Comparison of ENCODE assay signal across 10 cellular contexts in genomic region chr2:33673937-33674336, GRCh38.
DNase-seq lines count a peak whose midpoint lies in the region; ATAC-seq and TF ChIP-seq lines count a peak whose summit lies in the region.
"Had no signal": no experiment of that assay in that cellular context is flagged by ENCODE, and none has a peak within 500 bp of the region (broad histone marks: within the 10 kb centered on the region; RNA-seq: fewer than 3 reads in every experiment).

No MANE protein-coding gene starts in this region.

- peaks cover 10% of the 10 kb centered on the region for H3K27me3 Mint-ChIP-seq in activated naive CD8-positive, alpha-beta T cell treated with anti-CD3 and anti-CD28 coated beads for 36 hours

- H3K27me3 ChIP-seq in adipocyte (replicated peaks; ENCODE audit: control insufficient read depth, insufficient read depth, low read length) = peaks cover 6% of the 10 kb centered on the region

- H3K36me3 ChIP-seq in HEK293 (ENCODE audit: control insufficient read depth in 2 of 2, insufficient read depth in 1 of 2, low read length in 2 of 2) = no peaks in the 10 kb centered on the region
- H3K36me3 ChIP-seq in adipocyte (ENCODE audit: control insufficient read depth, insufficient read depth, low read length, severe bottlenecking) = no peaks in the 10 kb centered on the region

- ATAC-seq in left lobe of liver (peak; percentile 71), GM21515 (IDR thresholded peaks at IDR 0.05; ENCODE audit: unreplicated experiment) (no peak), GM21786 (IDR thresholded peaks at IDR 0.05; ENCODE audit: unreplicated experiment) (no peak), GM19395 (IDR thresholded peaks at IDR 0.05; ENCODE audit: unreplicated experiment) (no peak)

- no peak overlapping the region for H3K9ac ChIP-seq in adipocyte (ENCODE audit: low read length)

- DNase-seq in Ammon's horn (ENCODE audit: low spot score) (peak; percentile 29), adipocyte (ENCODE audit: low read depth) (peak; percentile 68), left lobe of liver (ENCODE audit: low spot score) (no peak)
- DNase-seq in activated naive CD8-positive, alpha-beta T cell treated with anti-CD3 and anti-CD28 coated beads for 36 hours = no peak
- DNase-seq: NCI-H510A had no signal

- H3K9me3 ChIP-seq in HEK293 (ENCODE audit: control insufficient read depth, insufficient read depth, low read depth, low read length) (no peaks in the 10 kb centered on the region), adipocyte (ENCODE audit: control insufficient read depth, low read length) (no peaks in the 10 kb centered on the region)

- no peaks in the 10 kb centered on the region for H3K4me1 ChIP-seq in HEK293 (ENCODE audit: control insufficient read depth, insufficient read depth, low read length)
- H3K4me1 ChIP-seq in adipocyte (ENCODE audit: control insufficient read depth, insufficient read depth, low read length) = peaks cover 4% of the 10 kb centered on the region

- H3K27ac Mint-ChIP-seq in activated naive CD8-positive, alpha-beta T cell treated with anti-CD3 and anti-CD28 coated beads for 36 hours = no peak overlapping the region
- H3K27ac Mint-ChIP-seq: activated naive CD8-positive, alpha-beta T cell had no signal

- no peaks in the 10 kb centered on the region for H3K9me3 Mint-ChIP-seq in activated naive CD8-positive, alpha-beta T cell treated with anti-CD3 and anti-CD28 coated beads for 36 hours

- H3K27ac ChIP-seq in HEK293 (ENCODE audit: extremely low read depth, low read depth, low read length) = no peak overlapping the region

- no peaks in the 10 kb centered on the region for H3K36me3 Mint-ChIP-seq in activated naive CD8-positive, alpha-beta T cell treated with anti-CD3 and anti-CD28 coated beads for 36 hours
- H3K36me3 Mint-ChIP-seq: activated naive CD8-positive, alpha-beta T cell had no signal

- H3K4me1 Mint-ChIP-seq in activated naive CD8-positive, alpha-beta T cell treated with anti-CD3 and anti-CD28 coated beads for 36 hours = no peaks in the 10 kb centered on the region

- TF ChIP-seq CTCF in HEK293 (tag by site-specific recombination; IDR thresholded peaks at IDR 0.05) = peak; percentile 23; the same call in 1 of the 2 replicates

- CTCF ChIA-PET in HEK293 (lab: Yijun Ruan, JAX) = interaction anchor here (0.6 to 2.7 kb wide), 2 partner anchors 1628 to 1737 kb away, joined by 3 to 14 read pairs; no protein-coding TSS in a partner anchor

- POLR2A ChIA-PET in HEK293 (lab: Yijun Ruan, JAX) = no interaction called here

- H3K4me3 Mint-ChIP-seq in activated naive CD8-positive, alpha-beta T cell treated with anti-CD3 and anti-CD28 coated beads for 36 hours = no peak overlapping the region
- H3K4me3 Mint-ChIP-seq: activated naive CD8-positive, alpha-beta T cell had no signal

- H3K4me3 ChIP-seq in HEK293 (ENCODE audit: low read depth, low read length) (no peak overlapping the region), adipocyte (ENCODE audit: low read length) (no peak overlapping the region)

TF ChIP-seq in HEK293, 187 proteins besides CTCF, POLR2A, EP300 and RAD21:
- TF ChIP-seq SETDB1 (IDR thresholded peaks at IDR 0.05; ENCODE audit: insufficient read length, low read length) (no peak), SP2 (tag by site-specific recombination; IDR thresholded peaks at IDR 0.05) (no peak), ZNF654 (tag by site-specific recombination; IDR thresholded peaks at IDR 0.05; ENCODE audit: low read depth) (peak; percentile 54), YY1 (tag by site-specific recombination; IDR thresholded peaks at IDR 0.05) (no peak)
TF ChIP-seq in HEK293: peak in this region for 1.

Comparison
In these comparisons a context has a peak if more than half of its experiments do, and no peak if none do; other contexts are left out.
1. DNase-seq: peak in Ammon's horn (single experiment) and adipocyte (single experiment); none in left lobe of liver (single experiment) and activated naive CD8-positive, alpha-beta T cell treated with anti-CD3 and anti-CD28 coated beads for 36 hours (single experiment).